1 cellular context compared by ENCODE assay signal in the genomic region with DNA sequence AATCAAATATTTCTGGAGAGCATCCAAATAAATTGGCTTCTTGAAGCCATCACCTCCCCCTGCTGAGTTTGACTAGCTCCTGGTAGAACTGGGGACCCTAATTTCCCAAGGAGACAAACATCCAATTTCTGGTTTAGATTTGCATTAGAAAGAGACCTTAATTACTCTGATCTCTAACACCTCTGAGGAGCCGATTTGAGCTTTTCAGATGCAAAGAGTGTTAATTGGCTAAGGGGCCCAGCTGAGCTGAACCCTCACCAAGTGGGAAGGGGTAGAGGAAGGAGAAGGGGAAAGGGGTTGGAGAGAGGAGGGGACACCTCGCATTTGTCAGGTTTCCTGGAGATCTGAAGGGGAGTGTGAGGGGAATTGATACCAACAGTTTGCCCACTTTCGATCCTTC.
TF ChIP-seq lines count a peak whose summit lies in the region.

No MANE protein-coding gene starts in this region.

TF ChIP-seq in H1, 55 proteins besides CTCF, POLR2A, EP300 and RAD21:
- TF ChIP-seq, protein P1, sequence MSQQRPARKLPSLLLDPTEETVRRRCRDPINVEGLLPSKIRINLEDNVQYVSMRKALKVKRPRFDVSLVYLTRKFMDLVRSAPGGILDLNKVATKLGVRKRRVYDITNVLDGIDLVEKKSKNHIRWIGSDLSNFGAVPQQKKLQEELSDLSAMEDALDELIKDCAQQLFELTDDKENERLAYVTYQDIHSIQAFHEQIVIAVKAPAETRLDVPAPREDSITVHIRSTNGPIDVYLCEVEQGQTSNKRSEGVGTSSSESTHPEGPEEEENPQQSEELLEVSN (IDR thresholded peaks at IDR 0.05) = no peak
- no peak for TF ChIP-seq RBBP5 (IDR thresholded peaks at IDR 0.05; ENCODE audit: borderline replicate concordance, low read depth, low read length)
- no peak for TF ChIP-seq HDAC6 (IDR thresholded peaks at IDR 0.05; ENCODE audit: low read depth, low read length)
- no peak for TF ChIP-seq TBP (IDR thresholded peaks at IDR 0.05; ENCODE audit: low read depth, low read length)
- no peak for TF ChIP-seq GTF2F1 (IDR thresholded peaks at IDR 0.05; ENCODE audit: borderline replicate concordance, low read depth, low read length)
- TF ChIP-seq CREB1 (IDR thresholded peaks at IDR 0.05) = no peak
- TF ChIP-seq CBX5 (IDR thresholded peaks at IDR 0.05; ENCODE audit: low read depth, low read length) = no peak
- TF ChIP-seq, protein P2, sequence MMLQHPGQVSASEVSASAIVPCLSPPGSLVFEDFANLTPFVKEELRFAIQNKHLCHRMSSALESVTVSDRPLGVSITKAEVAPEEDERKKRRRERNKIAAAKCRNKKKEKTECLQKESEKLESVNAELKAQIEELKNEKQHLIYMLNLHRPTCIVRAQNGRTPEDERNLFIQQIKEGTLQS (IDR thresholded peaks at IDR 0.05; ENCODE audit: insufficient read depth, low read depth, low read length) = no peak
- peak; percentile 100 for TF ChIP-seq POU5F1 (IDR thresholded peaks at IDR 0.05; ENCODE audit: low read depth, low read length)
- 0 out of 2 replicates have a peak, but pooled peaks have one; percentile 42 for TF ChIP-seq CHD2 (IDR thresholded peaks at IDR 0.05; ENCODE audit: low read length)
- TF ChIP-seq, protein P3, sequence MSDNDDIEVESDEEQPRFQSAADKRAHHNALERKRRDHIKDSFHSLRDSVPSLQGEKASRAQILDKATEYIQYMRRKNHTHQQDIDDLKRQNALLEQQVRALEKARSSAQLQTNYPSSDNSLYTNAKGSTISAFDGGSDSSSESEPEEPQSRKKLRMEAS (IDR thresholded peaks at IDR 0.05) = no peak
- TF ChIP-seq, protein P4, sequence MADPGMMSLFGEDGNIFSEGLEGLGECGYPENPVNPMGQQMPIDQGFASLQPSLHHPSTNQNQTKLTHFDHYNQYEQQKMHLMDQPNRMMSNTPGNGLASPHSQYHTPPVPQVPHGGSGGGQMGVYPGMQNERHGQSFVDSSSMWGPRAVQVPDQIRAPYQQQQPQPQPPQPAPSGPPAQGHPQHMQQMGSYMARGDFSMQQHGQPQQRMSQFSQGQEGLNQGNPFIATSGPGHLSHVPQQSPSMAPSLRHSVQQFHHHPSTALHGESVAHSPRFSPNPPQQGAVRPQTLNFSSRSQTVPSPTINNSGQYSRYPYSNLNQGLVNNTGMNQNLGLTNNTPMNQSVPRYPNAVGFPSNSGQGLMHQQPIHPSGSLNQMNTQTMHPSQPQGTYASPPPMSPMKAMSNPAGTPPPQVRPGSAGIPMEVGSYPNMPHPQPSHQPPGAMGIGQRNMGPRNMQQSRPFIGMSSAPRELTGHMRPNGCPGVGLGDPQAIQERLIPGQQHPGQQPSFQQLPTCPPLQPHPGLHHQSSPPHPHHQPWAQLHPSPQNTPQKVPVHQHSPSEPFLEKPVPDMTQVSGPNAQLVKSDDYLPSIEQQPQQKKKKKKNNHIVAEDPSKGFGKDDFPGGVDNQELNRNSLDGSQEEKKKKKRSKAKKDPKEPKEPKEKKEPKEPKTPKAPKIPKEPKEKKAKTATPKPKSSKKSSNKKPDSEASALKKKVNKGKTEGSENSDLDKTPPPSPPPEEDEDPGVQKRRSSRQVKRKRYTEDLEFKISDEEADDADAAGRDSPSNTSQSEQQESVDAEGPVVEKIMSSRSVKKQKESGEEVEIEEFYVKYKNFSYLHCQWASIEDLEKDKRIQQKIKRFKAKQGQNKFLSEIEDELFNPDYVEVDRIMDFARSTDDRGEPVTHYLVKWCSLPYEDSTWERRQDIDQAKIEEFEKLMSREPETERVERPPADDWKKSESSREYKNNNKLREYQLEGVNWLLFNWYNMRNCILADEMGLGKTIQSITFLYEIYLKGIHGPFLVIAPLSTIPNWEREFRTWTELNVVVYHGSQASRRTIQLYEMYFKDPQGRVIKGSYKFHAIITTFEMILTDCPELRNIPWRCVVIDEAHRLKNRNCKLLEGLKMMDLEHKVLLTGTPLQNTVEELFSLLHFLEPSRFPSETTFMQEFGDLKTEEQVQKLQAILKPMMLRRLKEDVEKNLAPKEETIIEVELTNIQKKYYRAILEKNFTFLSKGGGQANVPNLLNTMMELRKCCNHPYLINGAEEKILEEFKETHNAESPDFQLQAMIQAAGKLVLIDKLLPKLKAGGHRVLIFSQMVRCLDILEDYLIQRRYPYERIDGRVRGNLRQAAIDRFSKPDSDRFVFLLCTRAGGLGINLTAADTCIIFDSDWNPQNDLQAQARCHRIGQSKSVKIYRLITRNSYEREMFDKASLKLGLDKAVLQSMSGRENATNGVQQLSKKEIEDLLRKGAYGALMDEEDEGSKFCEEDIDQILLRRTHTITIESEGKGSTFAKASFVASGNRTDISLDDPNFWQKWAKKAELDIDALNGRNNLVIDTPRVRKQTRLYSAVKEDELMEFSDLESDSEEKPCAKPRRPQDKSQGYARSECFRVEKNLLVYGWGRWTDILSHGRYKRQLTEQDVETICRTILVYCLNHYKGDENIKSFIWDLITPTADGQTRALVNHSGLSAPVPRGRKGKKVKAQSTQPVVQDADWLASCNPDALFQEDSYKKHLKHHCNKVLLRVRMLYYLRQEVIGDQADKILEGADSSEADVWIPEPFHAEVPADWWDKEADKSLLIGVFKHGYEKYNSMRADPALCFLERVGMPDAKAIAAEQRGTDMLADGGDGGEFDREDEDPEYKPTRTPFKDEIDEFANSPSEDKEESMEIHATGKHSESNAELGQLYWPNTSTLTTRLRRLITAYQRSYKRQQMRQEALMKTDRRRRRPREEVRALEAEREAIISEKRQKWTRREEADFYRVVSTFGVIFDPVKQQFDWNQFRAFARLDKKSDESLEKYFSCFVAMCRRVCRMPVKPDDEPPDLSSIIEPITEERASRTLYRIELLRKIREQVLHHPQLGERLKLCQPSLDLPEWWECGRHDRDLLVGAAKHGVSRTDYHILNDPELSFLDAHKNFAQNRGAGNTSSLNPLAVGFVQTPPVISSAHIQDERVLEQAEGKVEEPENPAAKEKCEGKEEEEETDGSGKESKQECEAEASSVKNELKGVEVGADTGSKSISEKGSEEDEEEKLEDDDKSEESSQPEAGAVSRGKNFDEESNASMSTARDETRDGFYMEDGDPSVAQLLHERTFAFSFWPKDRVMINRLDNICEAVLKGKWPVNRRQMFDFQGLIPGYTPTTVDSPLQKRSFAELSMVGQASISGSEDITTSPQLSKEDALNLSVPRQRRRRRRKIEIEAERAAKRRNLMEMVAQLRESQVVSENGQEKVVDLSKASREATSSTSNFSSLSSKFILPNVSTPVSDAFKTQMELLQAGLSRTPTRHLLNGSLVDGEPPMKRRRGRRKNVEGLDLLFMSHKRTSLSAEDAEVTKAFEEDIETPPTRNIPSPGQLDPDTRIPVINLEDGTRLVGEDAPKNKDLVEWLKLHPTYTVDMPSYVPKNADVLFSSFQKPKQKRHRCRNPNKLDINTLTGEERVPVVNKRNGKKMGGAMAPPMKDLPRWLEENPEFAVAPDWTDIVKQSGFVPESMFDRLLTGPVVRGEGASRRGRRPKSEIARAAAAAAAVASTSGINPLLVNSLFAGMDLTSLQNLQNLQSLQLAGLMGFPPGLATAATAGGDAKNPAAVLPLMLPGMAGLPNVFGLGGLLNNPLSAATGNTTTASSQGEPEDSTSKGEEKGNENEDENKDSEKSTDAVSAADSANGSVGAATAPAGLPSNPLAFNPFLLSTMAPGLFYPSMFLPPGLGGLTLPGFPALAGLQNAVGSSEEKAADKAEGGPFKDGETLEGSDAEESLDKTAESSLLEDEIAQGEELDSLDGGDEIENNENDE (IDR thresholded peaks at IDR 0.05; ENCODE audit: insufficient replicate concordance, low read length) = peak; percentile 67
- TF ChIP-seq ASH2L (IDR thresholded peaks at IDR 0.05; ENCODE audit: low read length) = no peak
- TF ChIP-seq RFX5 (IDR thresholded peaks at IDR 0.05; ENCODE audit: borderline replicate concordance, low read depth, low read length) = no peak
- TF ChIP-seq, protein P5, sequence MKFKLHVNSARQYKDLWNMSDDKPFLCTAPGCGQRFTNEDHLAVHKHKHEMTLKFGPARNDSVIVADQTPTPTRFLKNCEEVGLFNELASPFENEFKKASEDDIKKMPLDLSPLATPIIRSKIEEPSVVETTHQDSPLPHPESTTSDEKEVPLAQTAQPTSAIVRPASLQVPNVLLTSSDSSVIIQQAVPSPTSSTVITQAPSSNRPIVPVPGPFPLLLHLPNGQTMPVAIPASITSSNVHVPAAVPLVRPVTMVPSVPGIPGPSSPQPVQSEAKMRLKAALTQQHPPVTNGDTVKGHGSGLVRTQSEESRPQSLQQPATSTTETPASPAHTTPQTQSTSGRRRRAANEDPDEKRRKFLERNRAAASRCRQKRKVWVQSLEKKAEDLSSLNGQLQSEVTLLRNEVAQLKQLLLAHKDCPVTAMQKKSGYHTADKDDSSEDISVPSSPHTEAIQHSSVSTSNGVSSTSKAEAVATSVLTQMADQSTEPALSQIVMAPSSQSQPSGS (IDR thresholded peaks at IDR 0.05; ENCODE audit: low read length) = peak; percentile 51; the same call in 1 of the 2 replicates
- no peak for TF ChIP-seq KDM5A (IDR thresholded peaks at IDR 0.05; ENCODE audit: low read length)
- TF ChIP-seq RXRA (IDR thresholded peaks at IDR 0.05; ENCODE audit: insufficient read depth, low read depth, low read length) = peak; percentile 80; the same call in 1 of the 2 replicates
- TF ChIP-seq, protein P6, sequence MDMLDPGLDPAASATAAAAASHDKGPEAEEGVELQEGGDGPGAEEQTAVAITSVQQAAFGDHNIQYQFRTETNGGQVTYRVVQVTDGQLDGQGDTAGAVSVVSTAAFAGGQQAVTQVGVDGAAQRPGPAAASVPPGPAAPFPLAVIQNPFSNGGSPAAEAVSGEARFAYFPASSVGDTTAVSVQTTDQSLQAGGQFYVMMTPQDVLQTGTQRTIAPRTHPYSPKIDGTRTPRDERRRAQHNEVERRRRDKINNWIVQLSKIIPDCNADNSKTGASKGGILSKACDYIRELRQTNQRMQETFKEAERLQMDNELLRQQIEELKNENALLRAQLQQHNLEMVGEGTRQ (IDR thresholded peaks at IDR 0.05; ENCODE audit: low read length) = no peak
- TF ChIP-seq PHF8 (conservative IDR thresholded peaks at IDR 0.05; ENCODE audit: low read depth, low read length) = no peak
- no peak for TF ChIP-seq MAFK (IDR thresholded peaks at IDR 0.05; ENCODE audit: low read depth, low read length)
- no peak for TF ChIP-seq CHD1 (IDR thresholded peaks at IDR 0.05; ENCODE audit: low read depth, low read length)
- no peak for TF ChIP-seq SAP30 (IDR thresholded peaks at IDR 0.05; ENCODE audit: insufficient read depth, insufficient replicate concordance, low read length)
- TF ChIP-seq KDM1A (IDR thresholded peaks at IDR 0.05; ENCODE audit: borderline replicate concordance, low read length) = no peak
- TF ChIP-seq POLR2AphosphoS5 (IDR thresholded peaks at IDR 0.05; ENCODE audit: low read depth, low read length) = peak; percentile 84
- TF ChIP-seq CBX8 (IDR thresholded peaks at IDR 0.05; ENCODE audit: borderline replicate concordance, low read depth, low read length) = no peak
- TF ChIP-seq SP4 (IDR thresholded peaks at IDR 0.05; ENCODE audit: low read length) = 0 out of 2 replicates have a peak, but pooled peaks have one; percentile 44
- no peak for TF ChIP-seq JUN (IDR thresholded peaks at IDR 0.05; ENCODE audit: low read depth, low read length)
- no peak for TF ChIP-seq TEAD4 (IDR thresholded peaks at IDR 0.05; ENCODE audit: low read depth, low read length)
- no peak for TF ChIP-seq TAF1 (IDR thresholded peaks at IDR 0.05; ENCODE audit: low read depth, low read length)
- TF ChIP-seq NRF1 (IDR thresholded peaks at IDR 0.05; ENCODE audit: low read depth, low read length) = no peak
- TF ChIP-seq SP2 (IDR thresholded peaks at IDR 0.05; ENCODE audit: low read length) = no peak
- no peak for TF ChIP-seq SRF (IDR thresholded peaks at IDR 0.05; ENCODE audit: low read depth, low read length)
- no peak for TF ChIP-seq SUZ12 (IDR thresholded peaks at IDR 0.05; ENCODE audit: low read length)
- TF ChIP-seq CTBP2 (IDR thresholded peaks at IDR 0.05; ENCODE audit: borderline replicate concordance, insufficient read depth, insufficient read length, low read length) = no peak
- TF ChIP-seq BCL11A (IDR thresholded peaks at IDR 0.05; ENCODE audit: low read depth in 2 of 2, low read length in 2 of 2) = peak; percentile 83 to 95
- TF ChIP-seq RNF2 (IDR thresholded peaks at IDR 0.05; ENCODE audit: borderline replicate concordance, low read depth, low read length, missing control alignments, poor library complexity, severe bottlenecking) = no peak
- TF ChIP-seq TCF12 (IDR thresholded peaks at IDR 0.05; ENCODE audit: low read depth, low read length) = peak; percentile 98
- TF ChIP-seq SP1 (IDR thresholded peaks at IDR 0.05; ENCODE audit: low read depth, low read length) = peak; percentile 90
- TF ChIP-seq FOSL1 (IDR thresholded peaks at IDR 0.05; ENCODE audit: insufficient read depth, low read depth, low read length) = no peak
- no peak for TF ChIP-seq KDM4A (IDR thresholded peaks at IDR 0.05; ENCODE audit: low read depth, low read length, severe bottlenecking)
- no peak for TF ChIP-seq CEBPB (IDR thresholded peaks at IDR 0.05; ENCODE audit: low read depth, low read length)
- peak; percentile 89 for TF ChIP-seq EGR1 (IDR thresholded peaks at IDR 0.05; ENCODE audit: borderline replicate concordance, low read depth, low read length)
- TF ChIP-seq EZH2 (IDR thresholded peaks at IDR 0.05; ENCODE audit: low read depth, low read length, severe bottlenecking) = no peak
- no peak for TF ChIP-seq SIX5 (IDR thresholded peaks at IDR 0.05; ENCODE audit: low read depth, low read length)
- peak; percentile 100 for TF ChIP-seq NANOG (IDR thresholded peaks at IDR 0.05; ENCODE audit: insufficient read depth, low read depth, low read length, poor library complexity, severe bottlenecking)
- no peak for TF ChIP-seq ZNF274 (IDR thresholded peaks at IDR 0.05; ENCODE audit: borderline replicate concordance, extremely low read depth, low read length)
- TF ChIP-seq HDAC2 (IDR thresholded peaks at IDR 0.05; ENCODE audit: borderline replicate concordance in 1 of 2, low read depth in 2 of 2, low read length in 2 of 2) = peak in 1 of 2 experiments; percentile 96; a peak in 2 of 4 replicates
- no peak for TF ChIP-seq JUND (IDR thresholded peaks at IDR 0.05; ENCODE audit: low read length)
- TF ChIP-seq BRCA1 (IDR thresholded peaks at IDR 0.05; ENCODE audit: low read depth, low read length) = no peak
- no peak for TF ChIP-seq SIRT6 (IDR thresholded peaks at IDR 0.05; ENCODE audit: low read length)
- no peak for TF ChIP-seq YY1 (IDR thresholded peaks at IDR 0.05; ENCODE audit: low read depth, low read length)
- no peak for TF ChIP-seq TAF7 (optimal IDR thresholded peaks at IDR 0.05; ENCODE audit: borderline replicate concordance, low read depth, low read length)
- no peak for TF ChIP-seq BACH1 (IDR thresholded peaks at IDR 0.05; ENCODE audit: low read length)
- TF ChIP-seq SIN3A (conservative IDR thresholded peaks at IDR 0.05 in 1 of 2, IDR thresholded peaks at IDR 0.05 in 1 of 2; ENCODE audit: low read depth in 1 of 2, low read length in 2 of 2) = 0 out of 4 replicates have a peak, but pooled peaks of 1 of the 2 experiments have one; percentile 21
- no peak for TF ChIP-seq GABPA (IDR thresholded peaks at IDR 0.05; ENCODE audit: borderline replicate concordance, insufficient read depth, low read length)
